Comparison of ENCODE assay signal across 23 cellular contexts in genomic region chr4:34939073-34939472, GRCh38.
"Had no signal": no experiment of that assay in that cellular context is flagged by ENCODE, and none has a peak within 500 bp of the region (broad histone marks: within the 10 kb centered on the region; RNA-seq: fewer than 3 reads in every experiment).

No MANE protein-coding gene starts in this region.

- H3K4me3 ChIP-seq: coronary artery, dorsolateral prefrontal cortex, esophagus muscularis mucosa, gastroesophageal sphincter, spleen, stomach, thoracic aorta, transverse colon had no signal

- ATAC-seq: effector memory CD8-positive, alpha-beta T cell; gastroesophageal sphincter; left colon; naive thymus-derived CD4-positive, alpha-beta T cell; sciatic nerve had no signal

- H3K27me3 ChIP-seq: dorsolateral prefrontal cortex, esophagus muscularis mucosa, gastroesophageal sphincter, neutrophil, spleen, stomach, transverse colon had no signal

- H3K27ac ChIP-seq: coronary artery, dorsolateral prefrontal cortex, epithelial cell of prostate, esophagus muscularis mucosa, gastroesophageal sphincter, neutrophil, spleen, stomach, thoracic aorta, transverse colon had no signal

- H3K4me3 Mint-ChIP-seq: effector memory CD8-positive, alpha-beta T cell; naive thymus-derived CD4-positive, alpha-beta T cell; nephron progenitor cell had no signal

- H3K9me3 ChIP-seq: esophagus muscularis mucosa, gastroesophageal sphincter, neutrophil, thoracic aorta, transverse colon had no signal

- H3K27ac Mint-ChIP-seq: effector memory CD8-positive, alpha-beta T cell; naive thymus-derived CD4-positive, alpha-beta T cell; nephron progenitor cell had no signal

- H3K4me1 ChIP-seq: esophagus muscularis mucosa, gastroesophageal sphincter, spleen, stomach, transverse colon had no signal

- H3K36me3 ChIP-seq: esophagus muscularis mucosa, gastroesophageal sphincter, neutrophil, spleen, stomach, thoracic aorta, transverse colon had no signal

- DNase-seq: dorsolateral prefrontal cortex; effector memory CD8-positive, alpha-beta T cell; foreskin fibroblast; glutamatergic neuron; left colon; mammary epithelial cell; naive thymus-derived CD4-positive, alpha-beta T cell; nephron progenitor cell; spleen; stimulated activated CD4-positive, alpha-beta T cell treated with anti-CD3 and anti-CD28 coated beads, Interleukin-15, amount 100 ng/mL, for 24 hours; stimulated activated CD4-positive, alpha-beta T cell treated with anti-CD3 and anti-CD28 coated beads, Interleukin-1b, Interleukin-23, amount 100 ng/mL, for 48 hours; stimulated activated CD4-positive, alpha-beta T cell treated with anti-CD3 and anti-CD28 coated beads, Interleukin-4, amount 100 ng/mL, for 24 hours; stimulated activated naive CD4-positive, alpha-beta T cell; stomach; substantia nigra; transverse colon had no signal

- H3K4me1 Mint-ChIP-seq: naive thymus-derived CD4-positive, alpha-beta T cell; nephron progenitor cell had no signal

- H3K9me3 Mint-ChIP-seq: nephron progenitor cell had no signal

- H3K36me3 Mint-ChIP-seq: naive thymus-derived CD4-positive, alpha-beta T cell had no signal
